11 cellular contexts compared by ENCODE assay signal in genomic region chr17:10172241-10172741, GRCh38. TPM values are rescaled to one million over a fixed set of nuclear protein-coding genes. Genes with fewer than 3 reads are reported as not detected.
A peak's percentile ranks its signal among the peaks of the same experiment; 100 is the strongest.
DNase-seq lines count a peak whose midpoint lies in the region; ATAC-seq and TF ChIP-seq lines count a peak whose summit lies in the region.
"Had no signal": no experiment of that assay in that cellular context is flagged by ENCODE, and none has a peak within 500 bp of the region (broad histone marks: within the 10 kb centered on the region; RNA-seq: fewer than 3 reads in every experiment).

No MANE protein-coding gene starts in this region.

- H3K9me3 ChIP-seq in colonic mucosa: no peaks in the 10 kb centered on the region

- H3K9ac ChIP-seq in colonic mucosa (ENCODE audit: low read depth in 2 of 2, low read length in 2 of 2): no peak overlapping the region

- no peak for TF ChIP-seq CTCF in colonic mucosa (IDR thresholded peaks at IDR 0.05)

- intact Hi-C loops in colonic mucosa (cut with DNase I): no loop called here

- ATAC-seq in HG02610 (IDR thresholded peaks at IDR 0.05; ENCODE audit: unreplicated experiment) (peak; percentile 64), naive B cell (ENCODE audit: low read depth in 2 of 2) (peak; percentile 71 to 82)

- no peaks in the 10 kb centered on the region for H3K27me3 Mint-ChIP-seq in naive B cell

- no peaks in the 10 kb centered on the region for H3K9me3 Mint-ChIP-seq in naive B cell

- H3K4me3 ChIP-seq in colonic mucosa: no peak overlapping the region

- peak overlapping the region; percentile 55 to 85 (median 78) for H3K4me3 Mint-ChIP-seq in naive B cell

- H3K27ac ChIP-seq in colonic mucosa: no peak overlapping the region

- H3K36me3 Mint-ChIP-seq in naive B cell: no peaks in the 10 kb centered on the region

- no peaks in the 10 kb centered on the region for H3K27me3 ChIP-seq in colonic mucosa

- peaks cover 27 to 46% (median 28%) of the 10 kb centered on the region in 3 donors for H3K4me1 Mint-ChIP-seq in naive B cell

- no peaks in the 10 kb centered on the region for H3K4me1 ChIP-seq in colonic mucosa

- H3K27ac Mint-ChIP-seq in naive B cell: peak overlapping the region; percentile 73 to 97 (median 94)

- DNase-seq in Daoy (ENCODE audit: low read depth): peak; percentile 57
- DNase-seq in UCSD-AML1 (lab: John Stamatoyannopoulos, UW; ENCODE audit: unreplicated experiment): peak; percentile 24
- DNase-seq in naive B cell: peak; percentile 64
- DNase-seq in NCI-H1092 treated with DMSO at 0.1 percent for 48 hours (lab: John Stamatoyannopoulos, UW): no peak
- DNase-seq in colonic mucosa: no peak
- no peak for DNase-seq in HT-29 (ENCODE audit: low spot score)
- no peak for DNase-seq in activated CD4-positive, alpha-beta T cell treated with anti-CD3 and anti-CD28 coated beads, Interleukin-2, amount 50 U/mL, for 4 hours
- DNase-seq: NCI-H1417 treated with DMSO at 0.1 percent for 48 hours; stimulated activated CD4-positive, alpha-beta T cell treated with anti-CD3 and anti-CD28 coated beads, Interleukin-15, amount 100 ng/mL, for 24 hours; T-helper 9 cell had no signal

- no peaks in the 10 kb centered on the region for H3K36me3 ChIP-seq in colonic mucosa

RNA-seq across cellular contexts. Expression of gene GAS7, which starts 26.1 kb away (rescaled TPM):
- 1.1 and 2.5 TPM in 2 replicates for total RNA-seq in Daoy (2014; rRNA removed; shearing (Covaris generic))
- polyA plus RNA-seq in naive B cell (ENCODE audit: low read depth in 6 of 6): 1 to 10 TPM in 5 of 6 donors, not detected in 1; 1.1 to 3.6 (median 1.8) TPM
- 10 to 100 TPM in 1 of 2 donors, 1 to 10 TPM in 1; 4.7 to 17.0 TPM for total RNA-seq in colonic mucosa
- 0.13 and 2.1 TPM in 2 replicates for total RNA-seq in HT-29 (2014; rRNA removed; shearing (Covaris generic))

Comparison
In these comparisons a context has a peak if more than half of its experiments do, and no peak if none do; other contexts are left out.
1. DNase-seq: peak in Daoy (single experiment), UCSD-AML1 (single experiment) and naive B cell (single experiment); none in NCI-H1092 treated with DMSO at 0.1 percent for 48 hours (single experiment), colonic mucosa (single experiment), HT-29 (single experiment) and activated CD4-positive, alpha-beta T cell treated with anti-CD3 and anti-CD28 coated beads, Interleukin-2, amount 50 U/mL, for 4 hours (0 of 2).